8 cellular contexts compared by ENCODE assay signal in genomic region chr2:165016772-165017411, GRCh38.
A peak's percentile ranks its signal among the peaks of the same experiment; 100 is the strongest.
DNase-seq lines count a peak whose midpoint lies in the region; ATAC-seq and TF ChIP-seq lines count a peak whose summit lies in the region.

No MANE protein-coding gene starts in this region.

- DNase-seq in Calu3: peak; percentile 39
- peak; percentile 19 to 57 for DNase-seq in NCI-H446 (lab: John Stamatoyannopoulos, UW)
- DNase-seq in brain microvascular endothelial cell: peak; percentile 74
- peak; percentile 78 for DNase-seq in kidney tubule cell (ENCODE audit: low spot score)
- DNase-seq in stimulated activated naive CD4-positive, alpha-beta T cell treated with Interleukin-2 at 50 U/mL for 16 hours (lab: John Stamatoyannopoulos, UW): no peak
- DNase-seq in effector CD8-positive, alpha-beta T cell (lab: John Stamatoyannopoulos, UW): no peak

- TF ChIP-seq CTCF in Calu3 (IDR thresholded peaks at IDR 0.05; ENCODE audit: unreplicated experiment) (peak; percentile 63), brain microvascular endothelial cell (IDR thresholded peaks at IDR 0.05; ENCODE audit: low read depth, low read length, missing control alignments) (peak; percentile 86)

- no peaks in the 10 kb centered on the region for H3K4me1 Mint-ChIP-seq in Calu3 (ENCODE audit: low read depth, unreplicated experiment)

- no peak overlapping the region for H3K4me3 ChIP-seq in brain microvascular endothelial cell (ENCODE audit: low read depth, low read length)

- ATAC-seq in GM19035 (IDR thresholded peaks at IDR 0.05; ENCODE audit: unreplicated experiment): peak; percentile 71
- ATAC-seq in HG03159 (IDR thresholded peaks at IDR 0.05; ENCODE audit: unreplicated experiment): peak; percentile 71

- intact Hi-C loops in Calu3 (cut with micrococcal nuclease; ENCODE audit: unreplicated experiment): loop anchor here (5.0 to 10.0 kb wide), 4 partner anchors 125 to 858 kb away; no protein-coding TSS in a partner anchor

- H3K9me3 Mint-ChIP-seq in Calu3 (ENCODE audit: low read depth, unreplicated experiment): no peaks in the 10 kb centered on the region

- H3K36me3 Mint-ChIP-seq in Calu3 (ENCODE audit: insufficient read depth, unreplicated experiment): no peaks in the 10 kb centered on the region

- in situ Hi-C loops in brain microvascular endothelial cell (cut with HindIII; ENCODE audit: low pct_ligation_motif_present, low sequenced_read_pairs): no loop called here

- no peak overlapping the region for H3K27ac Mint-ChIP-seq in Calu3 (ENCODE audit: unreplicated experiment)

- no peaks in the 10 kb centered on the region for H3K36me3 ChIP-seq in brain microvascular endothelial cell (replicated peaks)

- no peaks in the 10 kb centered on the region for H3K27me3 Mint-ChIP-seq in Calu3 (ENCODE audit: unreplicated experiment)

- H3K4me3 Mint-ChIP-seq in Calu3 (ENCODE audit: low read depth, unreplicated experiment): no peak overlapping the region

- no peak overlapping the region for H3K27ac ChIP-seq in brain microvascular endothelial cell

- CTCF ChIA-PET in Calu3 (lab: Charles Lee): interaction anchor here (0.6 to 2.1 kb wide), 10 partner anchors 15 to 289 kb away, joined by 3 to 26 read pairs (median 4); partner anchors contain the start of genes SCN2A and SCN3A

- BruUV-seq in Calu3 (replicated peaks; lab: Mats Ljungman, UMichigan): no TSS peak

- no peaks in the 10 kb centered on the region for H3K27me3 ChIP-seq in brain microvascular endothelial cell (replicated peaks)

Comparison
In these comparisons a context has a peak if more than half of its experiments do, and no peak if none do; other contexts are left out.
1. DNase-seq: peak in Calu3 (single experiment), NCI-H446 (2 of 2), brain microvascular endothelial cell (single experiment) and kidney tubule cell (single experiment); none in stimulated activated naive CD4-positive, alpha-beta T cell treated with Interleukin-2 at 50 U/mL for 16 hours (single experiment) and effector CD8-positive, alpha-beta T cell (single experiment).